8 cellular contexts compared by ENCODE assay signal in genomic region chr17:49230636-49231562, GRCh38. TPM values are rescaled to one million over a fixed set of nuclear protein-coding genes. Genes with fewer than 3 reads are reported as not detected.
A peak's percentile ranks its signal among the peaks of the same experiment; 100 is the strongest.
DNase-seq lines count a peak whose midpoint lies in the region; ATAC-seq, FAIRE-seq and TF ChIP-seq lines count a peak whose summit lies in the region.

A gene with protein sequence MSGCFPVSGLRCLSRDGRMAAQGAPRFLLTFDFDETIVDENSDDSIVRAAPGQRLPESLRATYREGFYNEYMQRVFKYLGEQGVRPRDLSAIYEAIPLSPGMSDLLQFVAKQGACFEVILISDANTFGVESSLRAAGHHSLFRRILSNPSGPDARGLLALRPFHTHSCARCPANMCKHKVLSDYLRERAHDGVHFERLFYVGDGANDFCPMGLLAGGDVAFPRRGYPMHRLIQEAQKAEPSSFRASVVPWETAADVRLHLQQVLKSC (minus strand): TSS chr17:49230787. CDS start chr17:49226691, 4,096 bp downstream.

- H3K4me3 Mint-ChIP-seq in Caco-2 (ENCODE audit: unreplicated experiment) (peak within 1 kb of the TSS; percentile 79), nephron progenitor cell (peak within 1 kb of the TSS; percentile 82)
- H3K4me3 Mint-ChIP-seq in activated T-helper 17 cell treated with anti-CD3 and anti-CD28 coated beads, Interleukin-2, amount 50 U/mL, for 72 hours: peak within 1 kb of the TSS; percentile 80

- no peaks in the 10 kb centered on the region for H3K9me3 ChIP-seq in Caco-2

- peaks cover 23% of the 10 kb centered on the region for H3K4me1 ChIP-seq in Caco-2

- DNase-seq in Caco-2: peak; percentile 95 to 98
- peak; percentile 99 for DNase-seq in HuH-7 (ENCODE audit: low spot score)
- DNase-seq in RCC 7860 (ENCODE audit: low spot score): peak; percentile 69
- DNase-seq in fibroblast of the aortic adventitia (ENCODE audit: low read depth): peak; percentile 72
- DNase-seq in nephron progenitor cell: peak; percentile 96
- DNase-seq in stimulated activated naive CD8-positive, alpha-beta T cell treated with anti-CD3 and anti-CD28 coated beads, Interleukin-15, Interleukin-2, amounts not matched to agents 100 U/mL and 50 U/mL, for 24 hours: peak; percentile 93

- H3K4me3 ChIP-seq in Caco-2 (ENCODE audit: low read depth, low read length) (peak within 1 kb of the TSS; percentile 57), fibroblast of the aortic adventitia (ENCODE audit: low read depth, low read length) (peak within 1 kb of the TSS; percentile 77)

- H3K27ac Mint-ChIP-seq in Caco-2 (ENCODE audit: unreplicated experiment) (peak within 1 kb of the TSS; percentile 26), nephron progenitor cell (no peak within 1 kb of the TSS)
- H3K27ac Mint-ChIP-seq in activated T-helper 17 cell treated with anti-CD3 and anti-CD28 coated beads, Interleukin-2, amount 50 U/mL, for 72 hours: no peak within 1 kb of the TSS

- no TSS peak for BruUV-seq in Caco-2 (replicated peaks; lab: Mats Ljungman, UMichigan)

- ATAC-seq in GM21423 (IDR thresholded peaks at IDR 0.05; ENCODE audit: unreplicated experiment): peak; percentile 70
- peak; percentile 96 for ATAC-seq in activated T-helper 17 cell treated with anti-CD3 and anti-CD28 coated beads, Interleukin-2, amount 50 U/mL, for 72 hours (replicated peaks)
- peak; percentile 93 for ATAC-seq in stimulated activated naive CD8-positive, alpha-beta T cell treated with anti-CD3 and anti-CD28 coated beads, Interleukin-15, Interleukin-2, amounts not matched to agents 100 U/mL and 50 U/mL, for 24 hours

- H3K4me1 Mint-ChIP-seq in Caco-2 (ENCODE audit: low read depth, unreplicated experiment): peaks cover 26% of the 10 kb centered on the region
- peaks cover 8% of the 10 kb centered on the region for H3K4me1 Mint-ChIP-seq in activated T-helper 17 cell treated with anti-CD3 and anti-CD28 coated beads, Interleukin-2, amount 50 U/mL, for 72 hours
- peaks cover 28% of the 10 kb centered on the region for H3K4me1 Mint-ChIP-seq in nephron progenitor cell

- TF ChIP-seq CTCF in Caco-2 (IDR thresholded peaks at IDR 0.05; ENCODE audit: insufficient read depth in 1 of 2, low read depth in 1 of 2, low read length in 1 of 2, severe bottlenecking in 1 of 2, unreplicated experiment in 1 of 2): peak in 1 of 2 experiments; percentile 1
- TF ChIP-seq CTCF in fibroblast of the aortic adventitia (IDR thresholded peaks at IDR 0.05; ENCODE audit: insufficient read depth, low read length): no peak
- TF ChIP-seq CTCF in nephron progenitor cell (IDR thresholded peaks at IDR 0.05): no peak

- FAIRE-seq in RCC 7860 (lab: Jason Lieb, UNC): no peak

- intact Hi-C loops in Caco-2 (cut with micrococcal nuclease; ENCODE audit: unreplicated experiment): no loop called here

- H3K27me3 ChIP-seq in Caco-2 (replicated peaks; ENCODE audit: control insufficient read depth, insufficient read depth, low read length): no peaks in the 10 kb centered on the region

- POLR2A ChIA-PET in Caco-2 (lab: Charles Lee): interaction anchor here (0.5 kb wide), 1 partner anchor 15 kb away, joined by 3 read pairs; no protein-coding TSS in a partner anchor

- H3K9me3 Mint-ChIP-seq in Caco-2 (ENCODE audit: unreplicated experiment) (no peaks in the 10 kb centered on the region), nephron progenitor cell (no peaks in the 10 kb centered on the region)
- no peaks in the 10 kb centered on the region for H3K9me3 Mint-ChIP-seq in activated T-helper 17 cell treated with anti-CD3 and anti-CD28 coated beads, Interleukin-2, amount 50 U/mL, for 72 hours

- H3K27me3 Mint-ChIP-seq in Caco-2 (ENCODE audit: insufficient read depth, unreplicated experiment): peaks cover 11% of the 10 kb centered on the region
- H3K27me3 Mint-ChIP-seq in activated T-helper 17 cell treated with anti-CD3 and anti-CD28 coated beads, Interleukin-2, amount 50 U/mL, for 72 hours: peaks cover 7% of the 10 kb centered on the region
- H3K27me3 Mint-ChIP-seq in nephron progenitor cell (ENCODE audit: low read depth, poor library complexity): peaks cover 52% of the 10 kb centered on the region

- no peaks in the 10 kb centered on the region for H3K36me3 ChIP-seq in Caco-2 (ENCODE audit: control insufficient read depth, insufficient read depth, low read length)

- H3K36me3 Mint-ChIP-seq in Caco-2 (ENCODE audit: insufficient read depth, unreplicated experiment) (peaks cover 12% of the 10 kb centered on the region), nephron progenitor cell (ENCODE audit: low read depth) (no peaks in the 10 kb centered on the region)
- no peaks in the 10 kb centered on the region for H3K36me3 Mint-ChIP-seq in activated T-helper 17 cell treated with anti-CD3 and anti-CD28 coated beads, Interleukin-2, amount 50 U/mL, for 72 hours (ENCODE audit: low read depth)

- CTCF ChIA-PET in Caco-2 (lab: Charles Lee): interaction anchor here (0.6 to 1.2 kb wide), 2 partner anchors 8 to 40 kb away, joined by 3 to 4 read pairs; no protein-coding TSS in a partner anchor

RNA-seq across cellular contexts. Expression of the gene that starts here (rescaled TPM):
- 0.44 and 0.48 TPM in 2 replicates for total RNA-seq in Caco-2 (2022)
- not detected for total RNA-seq in activated T-helper 17 cell treated with anti-CD3 and anti-CD28 coated beads, Interleukin-2, amount 50 U/mL, for 72 hours
- 0.09 TPM in 1 of 2 replicates, not detected in the other for total RNA-seq in fibroblast of the aortic adventitia (ENCODE audit: low replicate concordance)

Comparison
In these comparisons a context has a peak if more than half of its experiments do, and no peak if none do; other contexts are left out.
1. Peak in every context shown above with its lines: DNase-seq, ATAC-seq and H3K4me3 ChIP-seq.
2. Peak in DNase-seq and H3K4me3 ChIP-seq in Caco-2; RNA of the gene not detected or under 1 TPM.
3. Peak in ATAC-seq in activated T-helper 17 cell treated with anti-CD3 and anti-CD28 coated beads, Interleukin-2, amount 50 U/mL, for 72 hours; RNA of the gene not detected or under 1 TPM.
4. Peak in DNase-seq and H3K4me3 ChIP-seq in fibroblast of the aortic adventitia; RNA of the gene not detected or under 1 TPM.